8 cellular contexts compared by ENCODE assay signal in genomic region chr15:82540984-82541431, GRCh38. TPM values are rescaled to one million over a fixed set of nuclear protein-coding genes. Genes with fewer than 3 reads are reported as not detected.
DNase-seq lines count a peak whose midpoint lies in the region; TF ChIP-seq lines count a peak whose summit lies in the region.

No MANE protein-coding gene starts in this region.

- peak overlapping the region; percentile 91 to 95 (median 93) for H3K27ac Mint-ChIP-seq in CD14-positive monocyte

- H3K27me3 ChIP-seq in transverse colon: peaks cover 11% of the 10 kb centered on the region

- H3K9me3 Mint-ChIP-seq in CD14-positive monocyte: no peaks in the 10 kb centered on the region

- DNase-seq in CD14-positive monocyte (ENCODE audit: low spot score) (no peak), cerebellar cortex (ENCODE audit: low spot score) (peak; percentile 55), lower leg skin (ENCODE audit: low spot score in 2 of 2) (no peak), transverse colon (peak; percentile 21), NCI-H2029 (lab: John Stamatoyannopoulos, UW) (no peak), DMS53 (lab: John Stamatoyannopoulos, UW) (no peak), MV-4-11 (lab: John Stamatoyannopoulos, UW) (no peak)

- 18 to 22% methylated on average over 11 of the region's 11 CpGs for WGBS in lower leg skin, 2 donors
- WGBS in transverse colon (ENCODE audit: low coverage in 1 of 2), 2 donors: 0 to 27% methylated on average over 4 to 11 of the region's 11 CpGs

- peaks cover 27% of the 10 kb centered on the region for H3K4me1 Mint-ChIP-seq in CD14-positive monocyte

- TF ChIP-seq CTCF in CD14-positive monocyte (IDR thresholded peaks at IDR 0.05): no peak
- TF ChIP-seq CTCF in lower leg skin (IDR thresholded peaks at IDR 0.05): no peak
- TF ChIP-seq CTCF in transverse colon (IDR thresholded peaks at IDR 0.05): no peak

- in situ Hi-C loops in transverse colon (cut with MboI; ENCODE audit: low pct_ligation_motif_present in 1 of 4, low pct_unique_long_range_greater_than_20kb in 1 of 4, low sequenced_read_pairs in 3 of 4): loop anchor here (25.0 kb wide), 2 partner anchors 154 to 471 kb away; partner anchors contain the start of gene C15orf40 (in 4 of the 4)

- TF ChIP-seq POLR2A in lower leg skin (IDR thresholded peaks at IDR 0.05) (no peak), transverse colon (IDR thresholded peaks at IDR 0.05) (no peak)

- H3K4me3 ChIP-seq in lower leg skin (ENCODE audit: low read depth, poor library complexity, severe bottlenecking) (peak overlapping the region; percentile 97), transverse colon (peak overlapping the region; percentile 41 to 84 (median 76))

- H3K4me1 ChIP-seq in transverse colon: peaks cover 4 to 25% (median 18%) of the 10 kb centered on the region in 4 donors

- H3K36me3 ChIP-seq in KOPT-K1 (ENCODE audit: insufficient read depth, low read length) (peaks cover 34% of the 10 kb centered on the region), transverse colon (peaks cover 0 to 22% (median 10%) of the 10 kb centered on the region in 4 donors)

- intact Hi-C loops in CD14-positive monocyte (cut with micrococcal nuclease) (loop anchor here in 1 of 2 donors (5.0 kb wide), 2 partner anchors 211 to 471 kb away; partner anchors contain the start of gene C15orf40), lower leg skin (cut with DNase I; ENCODE audit: low total_unique reads) (no loop called here), transverse colon (cut with DNase I; ENCODE audit: low total_unique reads) (no loop called here)

- peaks cover 26 to 33% of the 10 kb centered on the region in 2 donors for H3K36me3 Mint-ChIP-seq in CD14-positive monocyte

- no peak for TF ChIP-seq EP300 in transverse colon (IDR thresholded peaks at IDR 0.05; ENCODE audit: low read depth)

- peak overlapping the region; percentile 96 to 97 for H3K4me3 Mint-ChIP-seq in CD14-positive monocyte

- no peaks in the 10 kb centered on the region for H3K9me3 ChIP-seq in KOPT-K1 (ENCODE audit: insufficient read depth, low read length, poor library complexity, severe bottlenecking)
- no peaks in the 10 kb centered on the region for H3K9me3 ChIP-seq in transverse colon

- H3K27ac ChIP-seq in KOPT-K1 (ENCODE audit: low read depth, low read length, poor library complexity, severe bottlenecking) (peak overlapping the region; percentile 72), transverse colon (peak overlapping the region; percentile 89 to 92 (median 90))

- peaks cover 0 to 6% (median 2%) of the 10 kb centered on the region in 3 donors for H3K27me3 Mint-ChIP-seq in CD14-positive monocyte (ENCODE audit: low read depth in 3 of 3)

RNA-seq across cellular contexts. Expression of gene RPS17, which starts 0.8 kb away (rescaled TPM):
- 100 to 1,000 TPM; 604 to 619 TPM for polyA plus RNA-seq in CD14-positive monocyte
- total RNA-seq in lower leg skin (1,000 to 10,000 TPM; 2,137 to 4,420 (median 3,127) TPM), transverse colon (1,000 to 10,000 TPM in 3 of 4 donors, 100 to 1,000 TPM in 1; 649 to 1,349 (median 1,094) TPM)

Comparison
In these comparisons a context has a peak if more than half of its experiments do, and no peak if none do; other contexts are left out.
1. DNase-seq: peak in cerebellar cortex (single experiment) and transverse colon (single experiment); none in CD14-positive monocyte (single experiment), lower leg skin (0 of 2), NCI-H2029 (single experiment), DMS53 (single experiment) and MV-4-11 (single experiment).